ENCODE assay signal across 17 cellular contexts in genomic region chr10:115164220-115164619, GRCh38.
A peak's percentile ranks its signal among the peaks of the same experiment; 100 is the strongest.
DNase-seq lines count a peak whose midpoint lies in the region; ATAC-seq and FAIRE-seq lines count a peak whose summit lies in the region.
"Had no signal": no experiment of that assay in that cellular context is flagged by ENCODE, and none has a peak within 500 bp of the region (broad histone marks: within the 10 kb centered on the region; RNA-seq: fewer than 3 reads in every experiment).

No MANE protein-coding gene starts in this region.

- DNase-seq in CD1c-positive myeloid dendritic cell (ENCODE audit: extremely low spot score), result peak; percentile 11
- peak; percentile 31 for DNase-seq in OCI-M1 (lab: John Stamatoyannopoulos, UW)
- no peak for DNase-seq in stimulated activated naive CD4-positive, alpha-beta T cell (lab: John Stamatoyannopoulos, UW)
- DNase-seq: CD4-positive, CD25-positive, alpha-beta regulatory T cell; CD8-positive, alpha-beta memory T cell; COR-L47; DMS 273 treated with DMSO at 0.1 percent for 48 hours; DMS53; DND-41; EL; GM23248; IMR-90 had no signal

- peak; percentile 45 for FAIRE-seq in islet of Langerhans (lab: Jason Lieb, UNC)
- FAIRE-seq: GM12878, HTR-8/SVneo had no signal

- peak; percentile 48 for ATAC-seq in HG02610 (IDR thresholded peaks at IDR 0.05; ENCODE audit: unreplicated experiment)
- ATAC-seq in GM21723 (IDR thresholded peaks at IDR 0.05; ENCODE audit: unreplicated experiment), result no peak
- ATAC-seq: GM12878 had no signal

Comparison
In these comparisons a context has a peak if more than half of its experiments do, and no peak if none do; other contexts are left out.
1. DNase-seq: peak in CD1c-positive myeloid dendritic cell (single experiment) and OCI-M1 (single experiment); none in stimulated activated naive CD4-positive, alpha-beta T cell (0 of 6).